ENCODE assay signal across 17 cellular contexts in genomic region chr5:132987531-132988408, GRCh38. TPM values are rescaled to one million over a fixed set of nuclear protein-coding genes. Genes with fewer than 3 reads are reported as not detected.
A peak's percentile ranks its signal among the peaks of the same experiment; 100 is the strongest.
DNase-seq lines count a peak whose midpoint lies in the region; ATAC-seq, FAIRE-seq and TF ChIP-seq lines count a peak whose summit lies in the region.
"Had no signal": no experiment of that assay in that cellular context is flagged by ENCODE, and none has a peak within 500 bp of the region (broad histone marks: within the 10 kb centered on the region; RNA-seq: fewer than 3 reads in every experiment).

No MANE protein-coding gene starts in this region.

- no peak for TF ChIP-seq POLR2A in H54 (IDR thresholded peaks at IDR 0.05; ENCODE audit: low read depth, low read length)

- H2AK5ac ChIP-seq in mesenchymal stem cell (ENCODE audit: low read length, severe bottlenecking) = no peak overlapping the region

- WGBS in mesenchymal stem cell = 89% methylated on average over 26 of the region's 28 CpGs

- H3K79me1 ChIP-seq in mesenchymal stem cell (replicated peaks; ENCODE audit: low read length, poor library complexity, severe bottlenecking) = no peaks in the 10 kb centered on the region

- no peak overlapping the region for H3K14ac ChIP-seq in mesenchymal stem cell (ENCODE audit: low read length in 2 of 2)

- peaks cover 0 to 3% of the 10 kb centered on the region in 2 experiments for H3K27me3 ChIP-seq in mesenchymal stem cell (ENCODE audit: control insufficient read depth in 1 of 2, insufficient read depth in 1 of 2, low read length in 2 of 2)
- H3K27me3 ChIP-seq: BE2C, Peyer's patch had no signal

- no peak overlapping the region for H3K4ac ChIP-seq in mesenchymal stem cell (ENCODE audit: low read depth in 1 of 2, low read length in 2 of 2)

- TF ChIP-seq CTCF in WTC11 (IDR thresholded peaks at IDR 0.05) = no peak

- peak; percentile 6 for FAIRE-seq in H54 (lab: Jason Lieb, UNC)
- FAIRE-seq: HTR-8/SVneo had no signal

- no peak overlapping the region for H3K9ac ChIP-seq in mesenchymal stem cell (ENCODE audit: low read length)

- no peaks in the 10 kb centered on the region for H3K36me3 ChIP-seq in mesenchymal stem cell (ENCODE audit: control insufficient read depth in 1 of 2, insufficient read depth in 2 of 2, low read depth in 1 of 2, low read length in 2 of 2)
- H3K36me3 ChIP-seq: BE2C, Peyer's patch had no signal

- H2BK15ac ChIP-seq in mesenchymal stem cell (ENCODE audit: low read depth, poor library complexity, severe bottlenecking) = no peak overlapping the region

- H3K18ac ChIP-seq in mesenchymal stem cell (ENCODE audit: low read depth in 1 of 2, low read length in 2 of 2) = no peak overlapping the region

- POLR2A ChIA-PET in WTC11 (lab: Charles Lee) = no interaction called here

- H2BK120ac ChIP-seq in mesenchymal stem cell (ENCODE audit: low read depth, low read length) = no peak overlapping the region

- peaks cover 11% of the 10 kb centered on the region for H3K9me3 Mint-ChIP-seq in WTC11
- no peaks in the 10 kb centered on the region for H3K9me3 Mint-ChIP-seq in stimulated activated naive B cell treated with anti-CD40 and anti-IgM and Interleukin-4, amounts not matched to agents 10 μg/mL and 1 μg/mL and 100 μg/mL, for 72 hours
- H3K9me3 Mint-ChIP-seq: CD8-positive, alpha-beta T cell had no signal

- H4K8ac ChIP-seq in mesenchymal stem cell (ENCODE audit: low read length) = no peak overlapping the region

- no peak overlapping the region for H2BK12ac ChIP-seq in mesenchymal stem cell (ENCODE audit: low read length in 2 of 2)

- CTCF ChIA-PET in WTC11 (lab: Charles Lee) = no interaction called here

- H3K27ac ChIP-seq in mesenchymal stem cell (ENCODE audit: low read length, poor library complexity, severe bottlenecking) = no peak overlapping the region
- H3K27ac ChIP-seq: Peyer's patch had no signal

- H3K27ac Mint-ChIP-seq in WTC11 = peak overlapping the region; percentile 2; the same call in 1 of the 2 replicates
- H3K27ac Mint-ChIP-seq in stimulated activated naive B cell treated with anti-CD40 and anti-IgM and Interleukin-4, amounts not matched to agents 10 μg/mL and 1 μg/mL and 100 μg/mL, for 72 hours = peak overlapping the region; percentile 14
- H3K27ac Mint-ChIP-seq: CD8-positive, alpha-beta T cell had no signal

- no peak overlapping the region for H3K23ac ChIP-seq in mesenchymal stem cell (ENCODE audit: low read length in 2 of 2)

- H3K4me3 ChIP-seq in mesenchymal stem cell (ENCODE audit: insufficient read depth in 1 of 2, low read depth in 1 of 2, low read length in 2 of 2) = no peak overlapping the region
- H3K4me3 ChIP-seq: Peyer's patch had no signal

- peaks cover 4% of the 10 kb centered on the region; the same call in 1 of the 2 replicates for H3K4me1 Mint-ChIP-seq in WTC11
- H3K4me1 Mint-ChIP-seq in stimulated activated naive B cell treated with anti-CD40 and anti-IgM and Interleukin-4, amounts not matched to agents 10 μg/mL and 1 μg/mL and 100 μg/mL, for 72 hours = peaks cover 0 to 1% of the 10 kb centered on the region in 2 donors

- no peak overlapping the region for H4K91ac ChIP-seq in mesenchymal stem cell (ENCODE audit: low read length)

- H2AFZ ChIP-seq in mesenchymal stem cell (ENCODE audit: low read depth, low read length) = no peak overlapping the region

- ATAC-seq in WTC11 = no peak
- no peak for ATAC-seq in stimulated activated naive B cell treated with anti-CD40 and anti-IgM and Interleukin-4, amounts not matched to agents 10 μg/mL and 1 μg/mL and 100 μg/mL, for 72 hours (replicated peaks)
- ATAC-seq in HG02973 (IDR thresholded peaks at IDR 0.05; ENCODE audit: unreplicated experiment) = no peak
- ATAC-seq: CD8-positive, alpha-beta T cell; SK-N-SH treated with all-trans-retinoic acid at 6 μM for 48 hours had no signal

- H3K36me3 Mint-ChIP-seq in WTC11 = peaks cover 9% of the 10 kb centered on the region; the same call in 1 of the 2 replicates
- H3K36me3 Mint-ChIP-seq in stimulated activated naive B cell treated with anti-CD40 and anti-IgM and Interleukin-4, amounts not matched to agents 10 μg/mL and 1 μg/mL and 100 μg/mL, for 72 hours = no peaks in the 10 kb centered on the region
- H3K36me3 Mint-ChIP-seq: CD8-positive, alpha-beta T cell had no signal

- no peaks in the 10 kb centered on the region for H3K9me3 ChIP-seq in mesenchymal stem cell (ENCODE audit: control insufficient read depth, low read length)
- H3K9me3 ChIP-seq: BE2C, Peyer's patch had no signal

- H3K4me2 ChIP-seq in mesenchymal stem cell (ENCODE audit: low read length, poor library complexity, severe bottlenecking) = no peak overlapping the region

- H3K27me3 Mint-ChIP-seq in WTC11 (ENCODE audit: low read depth) = no peaks in the 10 kb centered on the region; the same call in 1 of the 2 replicates
- H3K27me3 Mint-ChIP-seq in stimulated activated naive B cell treated with anti-CD40 and anti-IgM and Interleukin-4, amounts not matched to agents 10 μg/mL and 1 μg/mL and 100 μg/mL, for 72 hours = no peaks in the 10 kb centered on the region

- H3K4me1 ChIP-seq in mesenchymal stem cell (ENCODE audit: control insufficient read depth, insufficient read depth, low read depth, low read length) = no peaks in the 10 kb centered on the region
- H3K4me1 ChIP-seq: BE2C, Peyer's patch had no signal

- DNase-seq in H54 (ENCODE audit: insufficient read length, low spot score) = no peak
- DNase-seq in WTC11 (ENCODE audit: low spot score) = peak; percentile 23
- DNase-seq in iPS-NIHi7 (ENCODE audit: extremely low spot score) = peak; percentile 12
- DNase-seq in stimulated activated naive B cell treated with anti-CD40 and anti-IgM and Interleukin-4, amounts not matched to agents 10 μg/mL and 1 μg/mL and 100 μg/mL, for 72 hours = no peak
- DNase-seq in mesenchymal stem cell = no peak
- no peak for DNase-seq in DMS 273 treated with DMSO at 0.1 percent for 48 hours (lab: John Stamatoyannopoulos, UW)
- DNase-seq: BE2C; CD8-positive, alpha-beta T cell; KBM-7; NCI-H1092 treated with DMSO at 0.1 percent for 48 hours; NCI-H187; NCI-H446 treated with DMSO at 0.1 percent for 48 hours; Peyer's patch; SHP77 had no signal

- peak overlapping the region; percentile 9; the same call in 1 of the 2 replicates for H3K4me3 Mint-ChIP-seq in WTC11
- no peak overlapping the region for H3K4me3 Mint-ChIP-seq in stimulated activated naive B cell treated with anti-CD40 and anti-IgM and Interleukin-4, amounts not matched to agents 10 μg/mL and 1 μg/mL and 100 μg/mL, for 72 hours
- H3K4me3 Mint-ChIP-seq: CD8-positive, alpha-beta T cell had no signal

- H2BK5ac ChIP-seq in mesenchymal stem cell (ENCODE audit: low read depth, low read length, poor library complexity, severe bottlenecking) = no peak overlapping the region

TF ChIP-seq in WTC11, 78 proteins besides CTCF, POLR2A, EP300 and RAD21:
- TF ChIP-seq STAT6 (CRISPR knock-in tag; conservative IDR thresholded peaks at IDR 0.05; ENCODE audit: low read depth) (no peak), TCF7 (CRISPR knock-in tag; IDR thresholded peaks at IDR 0.05; ENCODE audit: low read depth) (no peak), SP1 (CRISPR knock-in tag; conservative IDR thresholded peaks at IDR 0.05) (no peak)

RNA-seq across cellular contexts. Expression of gene AFF4, which starts 24.3 kb away (rescaled TPM):
- total RNA-seq in WTC11 (2021) = 53.2 to 58.1 TPM (median 55.3 TPM) in 3 replicates
- 47.7 TPM for polyA plus RNA-seq in mesenchymal stem cell (2013, experiment 1 of 2)
- 46.6 TPM for polyA plus RNA-seq in mesenchymal stem cell (2013, experiment 2 of 2)

RNA-seq across cellular contexts. Expression of gene ZCCHC10, which starts 38.6 kb away (rescaled TPM):
- total RNA-seq in WTC11 (2021) = 22.9 to 24.2 TPM (median 24.2 TPM) in 3 replicates
- polyA plus RNA-seq in mesenchymal stem cell (2013, experiment 1 of 2) = 37.4 TPM
- 36.9 TPM for polyA plus RNA-seq in mesenchymal stem cell (2013, experiment 2 of 2)

Comparison
In these comparisons a context has a peak if more than half of its experiments do, and no peak if none do; other contexts are left out.
1. DNase-seq: peak in WTC11 (single experiment) and iPS-NIHi7 (single experiment); none in H54 (single experiment), stimulated activated naive B cell treated with anti-CD40 and anti-IgM and Interleukin-4, amounts not matched to agents 10 μg/mL and 1 μg/mL and 100 μg/mL, for 72 hours (single experiment), mesenchymal stem cell (single experiment) and DMS 273 treated with DMSO at 0.1 percent for 48 hours (single experiment).